In genomic region chr21:36060159-36060921, GRCh38 we compare ENCODE assay signal across 8 cellular contexts. TPM values are rescaled to one million over a fixed set of nuclear protein-coding genes. Genes with fewer than 3 reads are reported as not detected.
DNase-seq lines count a peak whose midpoint lies in the region; ATAC-seq and TF ChIP-seq lines count a peak whose summit lies in the region.

A gene with protein sequence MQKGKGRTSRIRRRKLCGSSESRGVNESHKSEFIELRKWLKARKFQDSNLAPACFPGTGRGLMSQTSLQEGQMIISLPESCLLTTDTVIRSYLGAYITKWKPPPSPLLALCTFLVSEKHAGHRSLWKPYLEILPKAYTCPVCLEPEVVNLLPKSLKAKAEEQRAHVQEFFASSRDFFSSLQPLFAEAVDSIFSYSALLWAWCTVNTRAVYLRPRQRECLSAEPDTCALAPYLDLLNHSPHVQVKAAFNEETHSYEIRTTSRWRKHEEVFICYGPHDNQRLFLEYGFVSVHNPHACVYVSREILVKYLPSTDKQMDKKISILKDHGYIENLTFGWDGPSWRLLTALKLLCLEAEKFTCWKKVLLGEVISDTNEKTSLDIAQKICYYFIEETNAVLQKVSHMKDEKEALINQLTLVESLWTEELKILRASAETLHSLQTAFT (minus strand): TSS chr21:36060526. CDS start chr21:36058888, 1,638 bp downstream.

- TF ChIP-seq CTCF in GM10248 (IDR thresholded peaks at IDR 0.05; ENCODE audit: control extremely low read depth, extremely low read depth, low read depth, missing control alignments): no peak
- TF ChIP-seq CTCF in ovary (IDR thresholded peaks at IDR 0.05): no peak
- TF ChIP-seq CTCF in thyroid gland (IDR thresholded peaks at IDR 0.05): no peak

- WGBS in ovary, 3 donors: 0% methylated on average over 48 to 57 of the region's 57 CpGs
- 0 to 1% methylated on average over 26 to 50 of the region's 57 CpGs for WGBS in thyroid gland, 2 donors

- intact Hi-C loops in head of caudate nucleus (cut with DNase I): loop anchor here (5.0 kb wide), 1 partner anchor 47 kb away; no protein-coding TSS in a partner anchor
- intact Hi-C loops in ovary (cut with DNase I): loop anchor here in 1 of 4 donors (10.0 kb wide), 1 partner anchor 54 kb away; no protein-coding TSS in a partner anchor
- intact Hi-C loops in thyroid gland (cut with DNase I): no loop called here

- H3K4me1 ChIP-seq in ovary (ENCODE audit: insufficient read depth) (peaks cover 2% of the 10 kb centered on the region), thyroid gland (peaks cover 10 to 11% of the 10 kb centered on the region in 2 donors)

- H3K36me3 Mint-ChIP-seq in activated naive CD8-positive, alpha-beta T cell: no peaks in the 10 kb centered on the region

- peak within 1 kb of the TSS; percentile 88 for H3K27ac Mint-ChIP-seq in activated naive CD8-positive, alpha-beta T cell

- peaks cover 23% of the 10 kb centered on the region for H3K4me1 Mint-ChIP-seq in activated naive CD8-positive, alpha-beta T cell (ENCODE audit: low read depth)

- ATAC-seq in HG02623 (IDR thresholded peaks at IDR 0.05; ENCODE audit: unreplicated experiment): peak; percentile 90

- H3K4me3 ChIP-seq in ovary (peak within 1 kb of the TSS; percentile 73), thyroid gland (replicated peaks in 1 of 3) (peak within 1 kb of the TSS; percentile 52 to 86 (median 82))

- H3K36me3 ChIP-seq in ovary (no peaks in the 10 kb centered on the region), thyroid gland (peaks cover 16 to 23% of the 10 kb centered on the region in 2 donors)

- peak within 1 kb of the TSS; percentile 90 for H3K4me3 Mint-ChIP-seq in activated naive CD8-positive, alpha-beta T cell

- TF ChIP-seq EP300 in ovary (IDR thresholded peaks at IDR 0.05): no peak

- H3K27ac ChIP-seq in ovary: peak within 1 kb of the TSS; percentile 73 to 77
- H3K27ac ChIP-seq in thyroid gland: peak within 1 kb of the TSS; percentile 88 to 89 (median 89)

- no peaks in the 10 kb centered on the region for H3K27me3 Mint-ChIP-seq in activated naive CD8-positive, alpha-beta T cell

- H3K9me3 ChIP-seq in ovary (no peaks in the 10 kb centered on the region), thyroid gland (no peaks in the 10 kb centered on the region)

- H3K27me3 ChIP-seq in ovary (no peaks in the 10 kb centered on the region), thyroid gland (no peaks in the 10 kb centered on the region)

- DNase-seq in GM10248 (ENCODE audit: extremely low spot score): peak; percentile 97
- peak; percentile 93 for DNase-seq in NCI-H1105 (lab: John Stamatoyannopoulos, UW)
- peak; percentile 90 for DNase-seq in SKM-1 treated with dmso at 0.1 percent for 144 hours (lab: John Stamatoyannopoulos, UW; ENCODE audit: unreplicated experiment)
- peak; percentile 84 to 98 (median 94) for DNase-seq in head of caudate nucleus
- DNase-seq in ovary: peak; percentile 88 to 95 (median 93)
- peak; percentile 88 to 92 for DNase-seq in thyroid gland

- TF ChIP-seq POLR2A in ovary (IDR thresholded peaks at IDR 0.05) (peak; percentile 71), thyroid gland (IDR thresholded peaks at IDR 0.05) (peak in 1 of 2 donors; percentile 94)

- POLR2A ChIA-PET in GM10248 (lab: Yijun Ruan, JAX): interaction anchor here (0.5 kb wide), 1 partner anchor 623 kb away, joined by 6 read pairs; no protein-coding TSS in a partner anchor

- no peaks in the 10 kb centered on the region for H3K9me3 Mint-ChIP-seq in activated naive CD8-positive, alpha-beta T cell (ENCODE audit: low read depth)

- CTCF ChIA-PET in GM10248 (lab: Yijun Ruan, JAX): interaction anchor here (0.6 to 2.1 kb wide), 9 partner anchors 13 to 1315 kb away, joined by 3 to 5 read pairs (median 4); no protein-coding TSS in a partner anchor

RNA-seq across cellular contexts. Expression of the gene that starts here (rescaled TPM):
- total RNA-seq in ovary (10 to 100 TPM; 12.2 to 22.9 (median 15.6) TPM), thyroid gland (10 to 100 TPM; 25.9 to 33.1 (median 29.7) TPM)
- polyA plus RNA-seq in ovary: 10 to 100 TPM; 11.6 to 18.6 TPM

Comparison
In these comparisons a context has a peak if more than half of its experiments do, and no peak if none do; other contexts are left out.
1. Peak in every context shown above with its lines: DNase-seq, ATAC-seq, H3K4me3 ChIP-seq and H3K27ac ChIP-seq.